1 cellular context compared by ENCODE assay signal in the genomic region with DNA sequence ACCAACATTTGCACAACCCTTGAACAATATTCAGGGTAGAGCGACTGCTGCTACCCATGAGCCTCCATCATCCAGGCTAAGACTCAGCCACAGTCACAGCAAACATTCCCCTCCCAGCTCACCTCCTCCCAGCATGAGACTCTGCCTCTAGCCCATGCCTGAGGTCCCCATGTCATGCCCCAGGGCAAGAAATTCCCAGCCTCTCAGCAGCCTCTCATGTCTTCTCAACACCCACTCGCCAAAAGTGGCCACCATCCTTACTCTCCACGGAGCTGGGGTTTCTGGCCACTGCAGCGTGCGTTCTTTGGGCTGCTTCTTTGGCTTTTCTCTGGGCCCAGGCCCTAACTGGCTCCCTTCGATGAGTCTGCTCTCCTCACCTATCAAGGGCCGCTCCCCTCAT.
TF ChIP-seq lines count a peak whose summit lies in the region.

No MANE protein-coding gene starts in this region.

TF ChIP-seq in H1, 55 proteins besides CTCF, POLR2A, EP300 and RAD21:
- TF ChIP-seq CHD2 (IDR thresholded peaks at IDR 0.05; ENCODE audit: low read length): no peak
- TF ChIP-seq TAF1 (IDR thresholded peaks at IDR 0.05; ENCODE audit: low read depth, low read length): no peak
- no peak for TF ChIP-seq GTF2F1 (IDR thresholded peaks at IDR 0.05; ENCODE audit: borderline replicate concordance, low read depth, low read length)
- TF ChIP-seq CTBP2 (IDR thresholded peaks at IDR 0.05; ENCODE audit: borderline replicate concordance, insufficient read depth, insufficient read length, low read length): no peak
- TF ChIP-seq CBX5 (IDR thresholded peaks at IDR 0.05; ENCODE audit: low read depth, low read length): no peak
- TF ChIP-seq ZNF274 (IDR thresholded peaks at IDR 0.05; ENCODE audit: borderline replicate concordance, extremely low read depth, low read length): no peak
- no peak for TF ChIP-seq SIRT6 (IDR thresholded peaks at IDR 0.05; ENCODE audit: low read length)
- TF ChIP-seq TEAD4 (IDR thresholded peaks at IDR 0.05; ENCODE audit: low read depth, low read length): no peak
- TF ChIP-seq, protein P1, sequence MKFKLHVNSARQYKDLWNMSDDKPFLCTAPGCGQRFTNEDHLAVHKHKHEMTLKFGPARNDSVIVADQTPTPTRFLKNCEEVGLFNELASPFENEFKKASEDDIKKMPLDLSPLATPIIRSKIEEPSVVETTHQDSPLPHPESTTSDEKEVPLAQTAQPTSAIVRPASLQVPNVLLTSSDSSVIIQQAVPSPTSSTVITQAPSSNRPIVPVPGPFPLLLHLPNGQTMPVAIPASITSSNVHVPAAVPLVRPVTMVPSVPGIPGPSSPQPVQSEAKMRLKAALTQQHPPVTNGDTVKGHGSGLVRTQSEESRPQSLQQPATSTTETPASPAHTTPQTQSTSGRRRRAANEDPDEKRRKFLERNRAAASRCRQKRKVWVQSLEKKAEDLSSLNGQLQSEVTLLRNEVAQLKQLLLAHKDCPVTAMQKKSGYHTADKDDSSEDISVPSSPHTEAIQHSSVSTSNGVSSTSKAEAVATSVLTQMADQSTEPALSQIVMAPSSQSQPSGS (IDR thresholded peaks at IDR 0.05; ENCODE audit: low read length): no peak
- no peak for TF ChIP-seq HDAC2 (IDR thresholded peaks at IDR 0.05; ENCODE audit: borderline replicate concordance in 1 of 2, low read depth in 2 of 2, low read length in 2 of 2)
- TF ChIP-seq CBX8 (IDR thresholded peaks at IDR 0.05; ENCODE audit: borderline replicate concordance, low read depth, low read length): no peak
- TF ChIP-seq FOSL1 (IDR thresholded peaks at IDR 0.05; ENCODE audit: insufficient read depth, low read depth, low read length): no peak
- no peak for TF ChIP-seq JUN (IDR thresholded peaks at IDR 0.05; ENCODE audit: low read depth, low read length)
- no peak for TF ChIP-seq SP2 (IDR thresholded peaks at IDR 0.05; ENCODE audit: low read length)
- TF ChIP-seq, protein P2, sequence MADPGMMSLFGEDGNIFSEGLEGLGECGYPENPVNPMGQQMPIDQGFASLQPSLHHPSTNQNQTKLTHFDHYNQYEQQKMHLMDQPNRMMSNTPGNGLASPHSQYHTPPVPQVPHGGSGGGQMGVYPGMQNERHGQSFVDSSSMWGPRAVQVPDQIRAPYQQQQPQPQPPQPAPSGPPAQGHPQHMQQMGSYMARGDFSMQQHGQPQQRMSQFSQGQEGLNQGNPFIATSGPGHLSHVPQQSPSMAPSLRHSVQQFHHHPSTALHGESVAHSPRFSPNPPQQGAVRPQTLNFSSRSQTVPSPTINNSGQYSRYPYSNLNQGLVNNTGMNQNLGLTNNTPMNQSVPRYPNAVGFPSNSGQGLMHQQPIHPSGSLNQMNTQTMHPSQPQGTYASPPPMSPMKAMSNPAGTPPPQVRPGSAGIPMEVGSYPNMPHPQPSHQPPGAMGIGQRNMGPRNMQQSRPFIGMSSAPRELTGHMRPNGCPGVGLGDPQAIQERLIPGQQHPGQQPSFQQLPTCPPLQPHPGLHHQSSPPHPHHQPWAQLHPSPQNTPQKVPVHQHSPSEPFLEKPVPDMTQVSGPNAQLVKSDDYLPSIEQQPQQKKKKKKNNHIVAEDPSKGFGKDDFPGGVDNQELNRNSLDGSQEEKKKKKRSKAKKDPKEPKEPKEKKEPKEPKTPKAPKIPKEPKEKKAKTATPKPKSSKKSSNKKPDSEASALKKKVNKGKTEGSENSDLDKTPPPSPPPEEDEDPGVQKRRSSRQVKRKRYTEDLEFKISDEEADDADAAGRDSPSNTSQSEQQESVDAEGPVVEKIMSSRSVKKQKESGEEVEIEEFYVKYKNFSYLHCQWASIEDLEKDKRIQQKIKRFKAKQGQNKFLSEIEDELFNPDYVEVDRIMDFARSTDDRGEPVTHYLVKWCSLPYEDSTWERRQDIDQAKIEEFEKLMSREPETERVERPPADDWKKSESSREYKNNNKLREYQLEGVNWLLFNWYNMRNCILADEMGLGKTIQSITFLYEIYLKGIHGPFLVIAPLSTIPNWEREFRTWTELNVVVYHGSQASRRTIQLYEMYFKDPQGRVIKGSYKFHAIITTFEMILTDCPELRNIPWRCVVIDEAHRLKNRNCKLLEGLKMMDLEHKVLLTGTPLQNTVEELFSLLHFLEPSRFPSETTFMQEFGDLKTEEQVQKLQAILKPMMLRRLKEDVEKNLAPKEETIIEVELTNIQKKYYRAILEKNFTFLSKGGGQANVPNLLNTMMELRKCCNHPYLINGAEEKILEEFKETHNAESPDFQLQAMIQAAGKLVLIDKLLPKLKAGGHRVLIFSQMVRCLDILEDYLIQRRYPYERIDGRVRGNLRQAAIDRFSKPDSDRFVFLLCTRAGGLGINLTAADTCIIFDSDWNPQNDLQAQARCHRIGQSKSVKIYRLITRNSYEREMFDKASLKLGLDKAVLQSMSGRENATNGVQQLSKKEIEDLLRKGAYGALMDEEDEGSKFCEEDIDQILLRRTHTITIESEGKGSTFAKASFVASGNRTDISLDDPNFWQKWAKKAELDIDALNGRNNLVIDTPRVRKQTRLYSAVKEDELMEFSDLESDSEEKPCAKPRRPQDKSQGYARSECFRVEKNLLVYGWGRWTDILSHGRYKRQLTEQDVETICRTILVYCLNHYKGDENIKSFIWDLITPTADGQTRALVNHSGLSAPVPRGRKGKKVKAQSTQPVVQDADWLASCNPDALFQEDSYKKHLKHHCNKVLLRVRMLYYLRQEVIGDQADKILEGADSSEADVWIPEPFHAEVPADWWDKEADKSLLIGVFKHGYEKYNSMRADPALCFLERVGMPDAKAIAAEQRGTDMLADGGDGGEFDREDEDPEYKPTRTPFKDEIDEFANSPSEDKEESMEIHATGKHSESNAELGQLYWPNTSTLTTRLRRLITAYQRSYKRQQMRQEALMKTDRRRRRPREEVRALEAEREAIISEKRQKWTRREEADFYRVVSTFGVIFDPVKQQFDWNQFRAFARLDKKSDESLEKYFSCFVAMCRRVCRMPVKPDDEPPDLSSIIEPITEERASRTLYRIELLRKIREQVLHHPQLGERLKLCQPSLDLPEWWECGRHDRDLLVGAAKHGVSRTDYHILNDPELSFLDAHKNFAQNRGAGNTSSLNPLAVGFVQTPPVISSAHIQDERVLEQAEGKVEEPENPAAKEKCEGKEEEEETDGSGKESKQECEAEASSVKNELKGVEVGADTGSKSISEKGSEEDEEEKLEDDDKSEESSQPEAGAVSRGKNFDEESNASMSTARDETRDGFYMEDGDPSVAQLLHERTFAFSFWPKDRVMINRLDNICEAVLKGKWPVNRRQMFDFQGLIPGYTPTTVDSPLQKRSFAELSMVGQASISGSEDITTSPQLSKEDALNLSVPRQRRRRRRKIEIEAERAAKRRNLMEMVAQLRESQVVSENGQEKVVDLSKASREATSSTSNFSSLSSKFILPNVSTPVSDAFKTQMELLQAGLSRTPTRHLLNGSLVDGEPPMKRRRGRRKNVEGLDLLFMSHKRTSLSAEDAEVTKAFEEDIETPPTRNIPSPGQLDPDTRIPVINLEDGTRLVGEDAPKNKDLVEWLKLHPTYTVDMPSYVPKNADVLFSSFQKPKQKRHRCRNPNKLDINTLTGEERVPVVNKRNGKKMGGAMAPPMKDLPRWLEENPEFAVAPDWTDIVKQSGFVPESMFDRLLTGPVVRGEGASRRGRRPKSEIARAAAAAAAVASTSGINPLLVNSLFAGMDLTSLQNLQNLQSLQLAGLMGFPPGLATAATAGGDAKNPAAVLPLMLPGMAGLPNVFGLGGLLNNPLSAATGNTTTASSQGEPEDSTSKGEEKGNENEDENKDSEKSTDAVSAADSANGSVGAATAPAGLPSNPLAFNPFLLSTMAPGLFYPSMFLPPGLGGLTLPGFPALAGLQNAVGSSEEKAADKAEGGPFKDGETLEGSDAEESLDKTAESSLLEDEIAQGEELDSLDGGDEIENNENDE (IDR thresholded peaks at IDR 0.05; ENCODE audit: insufficient replicate concordance, low read length): no peak
- no peak for TF ChIP-seq RXRA (IDR thresholded peaks at IDR 0.05; ENCODE audit: insufficient read depth, low read depth, low read length)
- TF ChIP-seq, protein P3, sequence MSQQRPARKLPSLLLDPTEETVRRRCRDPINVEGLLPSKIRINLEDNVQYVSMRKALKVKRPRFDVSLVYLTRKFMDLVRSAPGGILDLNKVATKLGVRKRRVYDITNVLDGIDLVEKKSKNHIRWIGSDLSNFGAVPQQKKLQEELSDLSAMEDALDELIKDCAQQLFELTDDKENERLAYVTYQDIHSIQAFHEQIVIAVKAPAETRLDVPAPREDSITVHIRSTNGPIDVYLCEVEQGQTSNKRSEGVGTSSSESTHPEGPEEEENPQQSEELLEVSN (IDR thresholded peaks at IDR 0.05): no peak
- TF ChIP-seq CREB1 (IDR thresholded peaks at IDR 0.05): no peak
TF ChIP-seq in H1: peak in this region for 0.
